Comparison of ENCODE assay signal across 15 cellular contexts in genomic region chr17:78344666-78345065, GRCh38. TPM values are rescaled to one million over a fixed set of nuclear protein-coding genes. Genes with fewer than 3 reads are reported as not detected.
A peak's percentile ranks its signal among the peaks of the same experiment; 100 is the strongest.
DNase-seq lines count a peak whose midpoint lies in the region; ATAC-seq and TF ChIP-seq lines count a peak whose summit lies in the region.
"Had no signal": no experiment of that assay in that cellular context is flagged by ENCODE, and none has a peak within 500 bp of the region (broad histone marks: within the 10 kb centered on the region; RNA-seq: fewer than 3 reads in every experiment).

No MANE protein-coding gene starts in this region.

- intact Hi-C loops in activated naive CD4-positive, alpha-beta T cell treated with anti-CD3 and anti-CD28 coated beads for 36 hours (cut with micrococcal nuclease) = no loop called here
- intact Hi-C loops in esophagus muscularis mucosa (cut with DNase I) = no loop called here

- no peak for TF ChIP-seq CTCF in esophagus muscularis mucosa (IDR thresholded peaks at IDR 0.05)

- peak overlapping the region in 1 of 3 donors; percentile 46 for H3K9ac ChIP-seq in skeletal muscle tissue (ENCODE audit: low read depth in 1 of 3, low read length in 3 of 3)

- TF ChIP-seq EP300 in esophagus muscularis mucosa (IDR thresholded peaks at IDR 0.05) = no peak

- H3K27me3 Mint-ChIP-seq in activated naive CD4-positive, alpha-beta T cell treated with anti-CD3 and anti-CD28 coated beads for 36 hours (ENCODE audit: low read depth) = no peaks in the 10 kb centered on the region

- H3K4me1 ChIP-seq in esophagus muscularis mucosa = peaks cover 49 to 71% (median 66%) of the 10 kb centered on the region in 4 donors
- peaks cover 48 to 77% (median 57%) of the 10 kb centered on the region in 3 donors for H3K4me1 ChIP-seq in skeletal muscle tissue (ENCODE audit: control insufficient read depth in 3 of 3, insufficient read depth in 3 of 3, low read length in 3 of 3)

- H3K9me3 ChIP-seq in esophagus muscularis mucosa (no peaks in the 10 kb centered on the region), skeletal muscle tissue (ENCODE audit: control insufficient read depth in 3 of 3, low read length in 3 of 3) (no peaks in the 10 kb centered on the region)
- H3K9me3 ChIP-seq: right atrium auricular region had no signal

- DNase-seq in activated naive CD4-positive, alpha-beta T cell treated with anti-CD3 and anti-CD28 coated beads for 36 hours = no peak
- no peak for DNase-seq in activated naive CD4-positive, alpha-beta T cell treated with anti-CD3 and anti-CD28 coated beads, Interleukin-2, amount 50 U/mL, for 16 hours
- peak; percentile 90 for DNase-seq in NCI-H69 (lab: John Stamatoyannopoulos, UW)
- no peak for DNase-seq in esophagus muscularis mucosa (ENCODE audit: extremely low spot score)
- DNase-seq: activated CD4-positive, CD25-positive, alpha-beta regulatory T cell; central memory CD4-positive, alpha-beta T cell; foreskin melanocyte; Karpas-422; NCI-H1105 treated with DMSO at 0.1 percent for 48 hours had no signal

- H3K4me3 ChIP-seq in esophagus muscularis mucosa = no peak overlapping the region
- H3K4me3 ChIP-seq in skeletal muscle tissue (ENCODE audit: low read length in 3 of 3) = no peak overlapping the region
- H3K4me3 ChIP-seq: GM12878, right atrium auricular region had no signal

- CTCF ChIA-PET in activated naive CD4-positive, alpha-beta T cell treated with anti-CD3 and anti-CD28 coated beads for 36 hours (lab: Charles Lee) = interaction anchor here (0.6 to 2.4 kb wide), 6 partner anchors 11 to 94 kb away, joined by 3 to 8 read pairs (median 4); no protein-coding TSS in a partner anchor

- no peak overlapping the region for H3K4me3 Mint-ChIP-seq in activated naive CD4-positive, alpha-beta T cell treated with anti-CD3 and anti-CD28 coated beads for 36 hours

- peak overlapping the region; percentile 36 for H3K27ac Mint-ChIP-seq in activated naive CD4-positive, alpha-beta T cell treated with anti-CD3 and anti-CD28 coated beads for 36 hours

- H3K36me3 ChIP-seq in esophagus muscularis mucosa (no peaks in the 10 kb centered on the region), skeletal muscle tissue (ENCODE audit: control insufficient read depth in 3 of 3, insufficient read depth in 3 of 3, low read length in 3 of 3) (no peaks in the 10 kb centered on the region)
- H3K36me3 ChIP-seq: right atrium auricular region had no signal

- peak overlapping the region; percentile 13 to 99 (median 66) for H3K27ac ChIP-seq in esophagus muscularis mucosa (replicated peaks in 1 of 4)
- peak overlapping the region; percentile 62 for H3K27ac ChIP-seq in skeletal muscle tissue (ENCODE audit: low read depth, low read length)
- H3K27ac ChIP-seq: right atrium auricular region had no signal

- WGBS in esophagus muscularis mucosa = 85% methylated on average over 10 of the region's 10 CpGs

- H3K4me1 Mint-ChIP-seq in activated naive CD4-positive, alpha-beta T cell treated with anti-CD3 and anti-CD28 coated beads for 36 hours (ENCODE audit: low read depth) = peaks cover 70% of the 10 kb centered on the region

- ATAC-seq in HG02885 (IDR thresholded peaks at IDR 0.05; ENCODE audit: poor library complexity, unreplicated experiment) (no peak), HG03280 (IDR thresholded peaks at IDR 0.05; ENCODE audit: unreplicated experiment) (no peak), GM19452 (IDR thresholded peaks at IDR 0.05; ENCODE audit: unreplicated experiment) (no peak)

- no peaks in the 10 kb centered on the region for H3K9me3 Mint-ChIP-seq in activated naive CD4-positive, alpha-beta T cell treated with anti-CD3 and anti-CD28 coated beads for 36 hours

- no peaks in the 10 kb centered on the region for H3K36me3 Mint-ChIP-seq in activated naive CD4-positive, alpha-beta T cell treated with anti-CD3 and anti-CD28 coated beads for 36 hours (ENCODE audit: low read depth)

- H3K27me3 ChIP-seq in esophagus muscularis mucosa (no peaks in the 10 kb centered on the region), skeletal muscle tissue (ENCODE audit: control insufficient read depth in 3 of 3, insufficient read depth in 3 of 3, low read length in 3 of 3) (no peaks in the 10 kb centered on the region)
- H3K27me3 ChIP-seq: right atrium auricular region had no signal

- TF ChIP-seq POLR2A in esophagus muscularis mucosa (IDR thresholded peaks at IDR 0.05; ENCODE audit: low read depth) = no peak

RNA-seq across cellular contexts. Expression of gene SOCS3, which starts 15.2 kb away (rescaled TPM):
- 100 to 1,000 TPM; 281 to 290 TPM for total RNA-seq in activated naive CD4-positive, alpha-beta T cell treated with anti-CD3 and anti-CD28 coated beads for 36 hours
- total RNA-seq in esophagus muscularis mucosa (1,000 to 10,000 TPM in 1 of 4 donors, 10 to 100 TPM in 3; 12.5 to 1,139 (median 39.3) TPM), skeletal muscle tissue (15.7 TPM)

RNA-seq across cellular contexts. Expression of gene PGS1, which starts 33.8 kb away (rescaled TPM):
- 10 to 100 TPM; 69.0 to 73.1 TPM for total RNA-seq in activated naive CD4-positive, alpha-beta T cell treated with anti-CD3 and anti-CD28 coated beads for 36 hours
- 10 to 100 TPM; 30.7 to 45.9 (median 35.6) TPM for total RNA-seq in esophagus muscularis mucosa
- 15.1 TPM for total RNA-seq in skeletal muscle tissue
